In genomic region chr2:58447586-58447985, GRCh38 we compare ENCODE assay signal across 1 cellular context.
TF ChIP-seq lines count a peak whose summit lies in the region.

No MANE protein-coding gene starts in this region.

TF ChIP-seq in WTC11, 78 proteins besides CTCF, POLR2A, EP300 and RAD21 (continued from another document):
- TF ChIP-seq E2F5 (CRISPR knock-in tag; IDR thresholded peaks at IDR 0.05) (no peak), ZNF263 (CRISPR knock-in tag; IDR thresholded peaks at IDR 0.05; ENCODE audit: low read depth) (no peak), HMGA2 (CRISPR knock-in tag; IDR thresholded peaks at IDR 0.05) (no peak), ZNF281 (CRISPR knock-in tag; IDR thresholded peaks at IDR 0.05) (no peak), ERG (CRISPR knock-in tag; IDR thresholded peaks at IDR 0.05) (no peak)
TF ChIP-seq in WTC11: peak in this region for 0.
